Comparison of ENCODE assay signal across 8 cellular contexts in the genomic region with DNA sequence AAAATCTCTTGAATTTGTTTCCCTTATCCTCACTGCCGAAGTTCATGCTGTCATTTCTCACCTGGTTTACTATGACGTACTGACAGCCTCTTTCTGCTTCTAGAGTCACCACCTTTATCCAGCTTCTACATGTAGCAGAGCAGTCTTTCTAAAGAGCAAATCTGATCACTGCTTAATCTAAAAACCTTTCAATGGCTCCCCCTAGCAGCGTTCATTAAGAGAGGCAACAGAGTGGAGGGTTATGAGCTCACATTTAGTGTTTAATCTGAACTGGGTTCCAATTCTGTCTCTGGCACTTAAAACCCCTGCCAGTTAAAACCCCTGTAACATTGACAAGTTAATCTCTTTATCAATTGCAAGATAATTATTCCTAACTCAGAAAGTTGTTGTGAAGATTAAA. TPM values are rescaled to one million over a fixed set of nuclear protein-coding genes. Genes with fewer than 3 reads are reported as not detected.
DNase-seq lines count a peak whose midpoint lies in the region; ATAC-seq and TF ChIP-seq lines count a peak whose summit lies in the region.

No MANE protein-coding gene starts in this region.

- H3K4me3 ChIP-seq in AG04449 (ENCODE audit: low read depth, low read length) (no peak overlapping the region), astrocyte of the spinal cord (ENCODE audit: low read depth, low read length) (no peak overlapping the region), gastrocnemius medialis (no peak overlapping the region)

- in situ Hi-C loops in astrocyte of the spinal cord (cut with HindIII; ENCODE audit: low sequenced_read_pairs) (no loop called here), gastrocnemius medialis (cut with MboI; ENCODE audit: low sequenced_read_pairs in 4 of 4) (loop anchor here in 3 of 4 donors (10.0 to 25.0 kb wide), 2 partner anchors 240 to 687 kb away; no protein-coding TSS in a partner anchor)

- H3K4me1 ChIP-seq in gastrocnemius medialis = peaks cover 33 to 49% of the 10 kb centered on the region in 2 donors

- H3K27ac ChIP-seq in gastrocnemius medialis = no peak overlapping the region

- POLR2A ChIA-PET in AG04449 (lab: Yijun Ruan, JAX) = interaction anchor here (0.5 to 0.6 kb wide), 2 partner anchors 12 to 47 kb away, joined by 4 read pairs; no protein-coding TSS in a partner anchor

- ATAC-seq in HG03025 (IDR thresholded peaks at IDR 0.05; ENCODE audit: low FRiP score, unreplicated experiment) = no peak
- ATAC-seq in gastrocnemius medialis = no peak

- H3K9me3 ChIP-seq in gastrocnemius medialis = no peaks in the 10 kb centered on the region

- no peak for TF ChIP-seq POLR2A in gastrocnemius medialis (IDR thresholded peaks at IDR 0.05)

- no peaks in the 10 kb centered on the region for H3K36me3 ChIP-seq in gastrocnemius medialis

- no peak for DNase-seq in AG04449 (ENCODE audit: low read depth, low spot score)
- no peak for DNase-seq in GM10266 (ENCODE audit: extremely low spot score)
- DNase-seq in NAMALWA (ENCODE audit: low spot score) = peak; percentile 77
- DNase-seq in astrocyte of the spinal cord (ENCODE audit: low read depth, low spot score) = peak; percentile 66
- peak; percentile 52 for DNase-seq in renal cortical epithelial cell (ENCODE audit: low read depth)
- no peak for DNase-seq in activated effector memory CD4-positive, alpha-beta T cell treated with Interleukin-2 at 50 U/mL for 16 hours
- no peak for DNase-seq in gastrocnemius medialis

- TF ChIP-seq CTCF in AG04449 (IDR thresholded peaks at IDR 0.05; ENCODE audit: insufficient read depth, low read length, missing control alignments) (peak; percentile 40), GM10266 (IDR thresholded peaks at IDR 0.05; ENCODE audit: control insufficient read depth, insufficient read depth, low read depth, missing control alignments) (peak; percentile 39), astrocyte of the spinal cord (IDR thresholded peaks at IDR 0.05; ENCODE audit: low read depth, low read length) (peak; percentile 63), gastrocnemius medialis (IDR thresholded peaks at IDR 0.05 in 4 of 5, conservative IDR thresholded peaks at IDR 0.05 in 1 of 5) (no peak)

- CTCF ChIA-PET in AG04449 (lab: Yijun Ruan, JAX) = interaction anchor here (0.6 to 9.6 kb wide), 24 partner anchors 11 to 401 kb away, joined by 3 to 106 read pairs (median 4); no protein-coding TSS in a partner anchor

- no peaks in the 10 kb centered on the region for H3K27me3 ChIP-seq in gastrocnemius medialis

- intact Hi-C loops in gastrocnemius medialis (cut with DNase I; ENCODE audit: low total_unique reads) = loop anchor here (10.0 kb wide), 2 partner anchors 260 to 1090 kb away; a partner anchor contains a TSS

RNA-seq across cellular contexts. Expression of a gene that starts 4.4 kb away (rescaled TPM):
- total RNA-seq in renal cortical epithelial cell (90.7 and 93.4 TPM in 2 replicates), gastrocnemius medialis (10 to 100 TPM; 22.8 to 73.3 (median 37.1) TPM)

Comparison
In these comparisons a context has a peak if more than half of its experiments do, and no peak if none do; other contexts are left out.
1. DNase-seq: peak in NAMALWA (single experiment), astrocyte of the spinal cord (single experiment) and renal cortical epithelial cell (single experiment); none in AG04449 (single experiment), GM10266 (single experiment), activated effector memory CD4-positive, alpha-beta T cell treated with Interleukin-2 at 50 U/mL for 16 hours (single experiment) and gastrocnemius medialis (0 of 2).
2. CTCF ChIP-seq: peak in AG04449 (single experiment), GM10266 (single experiment) and astrocyte of the spinal cord (single experiment); none in gastrocnemius medialis (0 of 5).